Comparison of ENCODE assay signal across 15 cellular contexts in genomic region chr16:58649707-58650106, GRCh38. TPM values are rescaled to one million over a fixed set of nuclear protein-coding genes. Genes with fewer than 3 reads are reported as not detected.
DNase-seq lines count a peak whose midpoint lies in the region; ATAC-seq and TF ChIP-seq lines count a peak whose summit lies in the region.
"Had no signal": no experiment of that assay in that cellular context is flagged by ENCODE, and none has a peak within 500 bp of the region (broad histone marks: within the 10 kb centered on the region; RNA-seq: fewer than 3 reads in every experiment).

No MANE protein-coding gene starts in this region.

- no peaks in the 10 kb centered on the region for H3K9me3 Mint-ChIP-seq in MCF 10A (ENCODE audit: unreplicated experiment)
- H3K9me3 Mint-ChIP-seq: CD14-positive monocyte; CD8-positive, alpha-beta T cell; HFFc6; IgD-negative memory B cell had no signal

- no peaks in the 10 kb centered on the region for H3K79me1 ChIP-seq in IMR-90 (ENCODE audit: low read depth in 1 of 2, low read length in 2 of 2)

- no peak overlapping the region for H2BK120ac ChIP-seq in IMR-90 (ENCODE audit: low read depth, low read length)

- intact Hi-C loops in IMR-90 (cut with micrococcal nuclease) (no loop called here), left colon (cut with DNase I, micrococcal nuclease) (no loop called here), MCF 10A (cut with micrococcal nuclease) (loop anchor here (10.0 kb wide), 1 partner anchor 525 kb away; the partner anchor contains the start of gene CFAP20), Right ventricle myocardium inferior (cut with DNase I) (no loop called here)

- H3K14ac ChIP-seq in IMR-90 (replicated peaks; ENCODE audit: low read depth, low read length) = no peak overlapping the region

- peaks cover 4% of the 10 kb centered on the region; the same call in 1 of the 2 replicates for H3K9me1 ChIP-seq in IMR-90 (ENCODE audit: insufficient read depth, low read length)

- no peak for TF ChIP-seq RAD21 in IMR-90 (IDR thresholded peaks at IDR 0.05; ENCODE audit: low read length)

- H2BK5ac ChIP-seq in IMR-90 (ENCODE audit: low read depth, low read length, poor library complexity, severe bottlenecking) = no peak overlapping the region

- H3K4ac ChIP-seq in IMR-90 (ENCODE audit: low read depth, low read length) = no peak overlapping the region

- DNase-seq in IMR-90 = no peak
- peak; percentile 32 to 33 for DNase-seq in left colon
- DNase-seq in stromal cell of bone marrow (ENCODE audit: low read depth) = peak; percentile 42
- DNase-seq in MCF 10A (ENCODE audit: unreplicated experiment) = no peak
- no peak for DNase-seq in Right ventricle myocardium inferior (ENCODE audit: missing footprints)
- DNase-seq: CD8-positive, alpha-beta T cell; COR-L47; DND-41; GDM1; HCEC 1CT; HFFc6 had no signal

- H2BK20ac ChIP-seq in IMR-90 (ENCODE audit: low read depth, low read length) = no peak overlapping the region

- dilution Hi-C loops in IMR-90 (cut with HindIII; ENCODE audit: low sequenced_read_pairs, unreplicated experiment) = no loop called here

- H2AFZ ChIP-seq in IMR-90 (replicated peaks; ENCODE audit: low read length, poor library complexity) = peak overlapping the region; percentile 61

- H3K4me1 ChIP-seq in IMR-90 (ENCODE audit: control insufficient read depth, insufficient read depth, low read length) = peaks cover 8% of the 10 kb centered on the region
- peaks cover 0 to 6% of the 10 kb centered on the region in 2 donors for H3K4me1 ChIP-seq in esophagus (ENCODE audit: control insufficient read depth in 2 of 2, insufficient read depth in 2 of 2, low read length in 1 of 2)

- CTCF ChIA-PET in IMR-90 (lab: Yijun Ruan, JAX) (interaction anchor here (0.7 kb wide), 1 partner anchor 12 kb away, joined by 5 read pairs; no protein-coding TSS in a partner anchor), MCF 10A (lab: Yijun Ruan, JAX) (interaction anchor here (1.0 to 1.2 kb wide), 4 partner anchors 8 to 85 kb away, joined by 3 to 6 read pairs (median 3); no protein-coding TSS in a partner anchor)

- H3K27ac ChIP-seq in IMR-90 (ENCODE audit: insufficient read depth, low read length) = no peak overlapping the region
- H3K27ac ChIP-seq in esophagus (ENCODE audit: low read depth in 2 of 2, low read length in 1 of 2) = peak overlapping the region; percentile 11 to 52

- in situ Hi-C loops in IMR-90 (cut with MboI; ENCODE audit: low sequenced_read_pairs) = loop anchor here (10.0 kb wide), 1 partner anchor 315 kb away; no protein-coding TSS in a partner anchor

- H3K18ac ChIP-seq in IMR-90 (ENCODE audit: low read depth, low read length) = no peak overlapping the region

- no peak overlapping the region for H4K91ac ChIP-seq in IMR-90 (ENCODE audit: insufficient read depth, low read depth, low read length)

- TF ChIP-seq CTCF in IMR-90 (conservative IDR thresholded peaks at IDR 0.05; ENCODE audit: low read depth, low read length) (no peak), MCF 10A (IDR thresholded peaks at IDR 0.05; ENCODE audit: unreplicated experiment) (no peak)

- no peaks in the 10 kb centered on the region for H3K36me3 ChIP-seq in IMR-90 (ENCODE audit: control insufficient read depth, insufficient read depth, low read length)
- no peaks in the 10 kb centered on the region for H3K36me3 ChIP-seq in esophagus (ENCODE audit: control insufficient read depth in 2 of 2, insufficient read depth in 2 of 2, low read length in 1 of 2)

- no peaks in the 10 kb centered on the region for H3K9me3 ChIP-seq in IMR-90 (ENCODE audit: control insufficient read depth, insufficient read depth, low read length)
- H3K9me3 ChIP-seq in esophagus (ENCODE audit: control insufficient read depth in 2 of 2, insufficient read depth in 1 of 2, low read depth in 1 of 2, low read length in 1 of 2) = no peaks in the 10 kb centered on the region

- no peaks in the 10 kb centered on the region for H3K4me1 Mint-ChIP-seq in MCF 10A (ENCODE audit: insufficient read depth, unreplicated experiment)
- H3K4me1 Mint-ChIP-seq: CD14-positive monocyte had no signal

- H3K27me3 ChIP-seq in IMR-90 (ENCODE audit: control insufficient read depth, insufficient read depth, low read length) (peaks cover 2% of the 10 kb centered on the region; the same call in 1 of the 2 replicates), esophagus (ENCODE audit: control insufficient read depth in 1 of 2, insufficient read depth in 2 of 2, low read length in 2 of 2) (no peaks in the 10 kb centered on the region)

- H3K4me3 ChIP-seq in IMR-90 (ENCODE audit: insufficient read depth, low read depth, low read length) = no peak overlapping the region
- no peak overlapping the region for H3K4me3 ChIP-seq in esophagus (ENCODE audit: low read depth in 1 of 2, low read length in 2 of 2)

- no peak for TF ChIP-seq POLR2A in IMR-90 (IDR thresholded peaks at IDR 0.05; ENCODE audit: low read depth, low read length)

- BruUV-seq in IMR-90 (replicated peaks; lab: Mats Ljungman, UMichigan) (no TSS peak), MCF 10A (replicated peaks; lab: Mats Ljungman, UMichigan) (no TSS peak)

- H3K36me3 Mint-ChIP-seq in MCF 10A (ENCODE audit: insufficient read depth, unreplicated experiment) = peaks cover 6% of the 10 kb centered on the region
- H3K36me3 Mint-ChIP-seq: CD14-positive monocyte; CD8-positive, alpha-beta T cell; IgD-negative memory B cell had no signal

- ATAC-seq in IMR-90 (ENCODE audit: low read depth) (no peak), left colon (peak; percentile 74), HG03095 (IDR thresholded peaks at IDR 0.05; ENCODE audit: unreplicated experiment) (no peak), Right ventricle myocardium inferior (no peak)
- ATAC-seq: CD8-positive, alpha-beta T cell had no signal

- H2AK5ac ChIP-seq in IMR-90 (ENCODE audit: low read depth, low read length) = no peak overlapping the region

- no peaks in the 10 kb centered on the region for H4K20me1 ChIP-seq in IMR-90 (ENCODE audit: insufficient read depth, low read length)

- no peak overlapping the region for H2AK9ac ChIP-seq in IMR-90 (replicated peaks; ENCODE audit: low read depth, low read length, poor library complexity)

- POLR2A ChIA-PET in IMR-90 (lab: Charles Lee; ENCODE audit: unreplicated experiment) = no interaction called here
- POLR2A ChIA-PET in MCF 10A (lab: Yijun Ruan, JAX) = no interaction called here

- H3K4me2 ChIP-seq in IMR-90 (ENCODE audit: low read depth, low read length) = no peak overlapping the region

- H3K4me3 Mint-ChIP-seq in MCF 10A (ENCODE audit: unreplicated experiment) = no peak overlapping the region
- H3K4me3 Mint-ChIP-seq: CD14-positive monocyte; CD8-positive, alpha-beta T cell; HFFc6; IgD-negative memory B cell had no signal

- no peak overlapping the region for H3K56ac ChIP-seq in IMR-90 (ENCODE audit: extremely low read depth, insufficient read depth, low read length)

- H3K27me3 Mint-ChIP-seq in MCF 10A (ENCODE audit: insufficient read depth, unreplicated experiment) = no peaks in the 10 kb centered on the region
- H3K27me3 Mint-ChIP-seq: IgD-negative memory B cell had no signal

- 93% methylated on average over 2 of the region's 3 CpGs; no CpG with 5 or more reads in 1 of the 2 experiments for WGBS in IMR-90 (ENCODE audit: extremely low coverage in 2 of 2, insufficient read length in 1 of 2), 2 experiments
- 61 to 64% methylated on average over 3 of the region's 3 CpGs for WGBS in esophagus, 2 donors

- H3K23ac ChIP-seq in IMR-90 (ENCODE audit: low read depth, low read length) = no peak overlapping the region

- no peak overlapping the region for H4K8ac ChIP-seq in IMR-90 (ENCODE audit: low read depth in 2 of 2, low read length in 2 of 2)

- no peak overlapping the region for H2BK15ac ChIP-seq in IMR-90 (ENCODE audit: low read depth, low read length)

- H3K27ac Mint-ChIP-seq in MCF 10A (ENCODE audit: low read depth, unreplicated experiment) = no peak overlapping the region
- H3K27ac Mint-ChIP-seq: CD14-positive monocyte; CD8-positive, alpha-beta T cell; HFFc6; IgD-negative memory B cell had no signal

- no peak overlapping the region for H3K9ac ChIP-seq in IMR-90 (ENCODE audit: low read depth, low read length)

- no peak overlapping the region for H4K5ac ChIP-seq in IMR-90 (ENCODE audit: low read depth, low read length)

TF ChIP-seq in IMR-90, 13 proteins besides CTCF, POLR2A, EP300 and RAD21:
- TF ChIP-seq MAZ (IDR thresholded peaks at IDR 0.05; ENCODE audit: borderline replicate concordance, low read depth, low read length) (no peak), CEBPB (IDR thresholded peaks at IDR 0.05; ENCODE audit: low read depth, low read length) (no peak), NFE2L2 (IDR thresholded peaks at IDR 0.05; ENCODE audit: low read depth, low read length) (no peak), CHD1 (IDR thresholded peaks at IDR 0.05; ENCODE audit: low read depth, low read length) (no peak), RCOR1 (IDR thresholded peaks at IDR 0.05; ENCODE audit: insufficient replicate concordance, low read length) (no peak), RFX5 (IDR thresholded peaks at IDR 0.05; ENCODE audit: low read depth, low read length) (no peak), SMC3 (IDR thresholded peaks at IDR 0.05; ENCODE audit: low read depth, low read length) (no peak), ELK1 (IDR thresholded peaks at IDR 0.05; ENCODE audit: borderline replicate concordance, low read depth, low read length) (no peak)

RNA-seq across cellular contexts. Expression of gene CNOT1, which starts 20.1 kb away (rescaled TPM):
- total RNA-seq in IMR-90 (2012; rRNA removed) (203 and 357 TPM in 2 replicates), left colon (100 to 1,000 TPM; 208 to 236 TPM), MCF 10A (2022) (201 and 219 TPM in 2 replicates), Right ventricle myocardium inferior (70.2 TPM)
- polyA plus RNA-seq in IMR-90 (2012; rRNA removed) (67.7 and 85.5 TPM in 2 replicates), esophagus (100 to 1,000 TPM in 1 of 2 donors, 10 to 100 TPM in 1; 53.7 to 105 TPM)
- polyA plus RNA-seq in IMR-90 (2012; cell fraction: cytosol; rRNA removed) = 38.0 and 70.7 TPM in 2 replicates
- 74.1 and 206 TPM in 2 replicates for polyA plus RNA-seq in IMR-90 (2012; cell fraction: nucleus; rRNA removed; ENCODE audit: low replicate concordance)

RNA-seq across cellular contexts. Expression of gene SLC38A7, which starts 34.9 kb away (rescaled TPM):
- total RNA-seq in IMR-90 (2012; rRNA removed) = 13.6 and 14.7 TPM in 2 replicates
- 16.4 and 16.7 TPM in 2 replicates for polyA plus RNA-seq in IMR-90 (2012; rRNA removed)
- 4.4 and 10.5 TPM in 2 replicates for polyA plus RNA-seq in IMR-90 (2012; cell fraction: cytosol; rRNA removed)
- polyA plus RNA-seq in IMR-90 (2012; cell fraction: nucleus; rRNA removed; ENCODE audit: low replicate concordance) = 35.0 and 49.3 TPM in 2 replicates
- 1 to 10 TPM; 4.8 to 7.2 TPM for polyA plus RNA-seq in esophagus
- total RNA-seq in left colon = 10 to 100 TPM; 12.1 to 12.3 TPM
- total RNA-seq in MCF 10A (2022) = 12.6 and 21.4 TPM in 2 replicates
- 32.7 TPM for total RNA-seq in Right ventricle myocardium inferior

Comparison
In these comparisons a context has a peak if more than half of its experiments do, and no peak if none do; other contexts are left out.
1. DNase-seq: peak in left colon (2 of 2) and stromal cell of bone marrow (single experiment); none in IMR-90 (single experiment), MCF 10A (single experiment) and Right ventricle myocardium inferior (single experiment).